Comparison of ENCODE assay signal across 9 cellular contexts in genomic region chr19:6501740-6502648, GRCh38. TPM values are rescaled to one million over a fixed set of nuclear protein-coding genes. Genes with fewer than 3 reads are reported as not detected.
DNase-seq lines count a peak whose midpoint lies in the region; ATAC-seq and TF ChIP-seq lines count a peak whose summit lies in the region.
"Had no signal": no experiment of that assay in that cellular context is flagged by ENCODE, and none has a peak within 500 bp of the region (broad histone marks: within the 10 kb centered on the region; RNA-seq: fewer than 3 reads in every experiment).

TSS of gene TUBB4A (minus strand) at chr19:6502309. CDS start at chr19:6502212, 97 bp downstream.

- H3K4me3 ChIP-seq in Panc1 (ENCODE audit: low read depth in 2 of 2, low read length in 2 of 2) (peak within 1 kb of the TSS; percentile 37 to 49), thoracic aorta (peak within 1 kb of the TSS; percentile 55)

- DNase-seq in Panc1 (ENCODE audit: low read depth, low spot score) (no peak), caudate nucleus (lab: John Stamatoyannopoulos, UW) (peak in 59 of 61 donors; percentile 40 to 92 (median 81)), medulla oblongata (ENCODE audit: extremely low spot score) (peak; percentile 87), thoracic aorta (ENCODE audit: low spot score) (no peak), DMS114 treated with DMSO at 0.1 percent for 48 hours (lab: John Stamatoyannopoulos, UW; ENCODE audit: unreplicated experiment) (no peak), dermis blood vessel endothelial cell (no peak), RWPE1 (ENCODE audit: low spot score) (no peak)

- POLR2A ChIA-PET in Panc1 (lab: Charles Lee) (no interaction called here), RWPE1 (lab: Yijun Ruan, JAX; ENCODE audit: low non-redundant PET) (no interaction called here)

- H3K27ac ChIP-seq in Panc1 (ENCODE audit: low read length): no peak within 1 kb of the TSS
- peak within 1 kb of the TSS; percentile 97 for H3K27ac ChIP-seq in caudate nucleus (ENCODE audit: low read depth, low read length)
- H3K27ac ChIP-seq in thoracic aorta: no peak within 1 kb of the TSS
- no peak within 1 kb of the TSS for H3K27ac ChIP-seq in RWPE1

- peak; percentile 67 for ATAC-seq in Panc1
- ATAC-seq in thoracic aorta (ENCODE audit: insufficient number of reproducible peaks, low FRiP score, low read depth): no peak

- 0 out of 2 replicates have a peak, but pooled peaks have one; percentile 12 for TF ChIP-seq CTCF in GM12874 (IDR thresholded peaks at IDR 0.05; ENCODE audit: insufficient read depth, low read depth, low read length)
- TF ChIP-seq CTCF in Panc1 (IDR thresholded peaks at IDR 0.05): no peak
- TF ChIP-seq CTCF in thoracic aorta (IDR thresholded peaks at IDR 0.05): no peak
- TF ChIP-seq CTCF in RWPE1 (conservative IDR thresholded peaks at IDR 0.05; ENCODE audit: low read depth): no peak

- intact Hi-C loops in Panc1 (cut with micrococcal nuclease; ENCODE audit: unreplicated experiment): no loop called here

- CTCF ChIA-PET in Panc1 (lab: Charles Lee) (no interaction called here), RWPE1 (lab: Yijun Ruan, JAX) (no interaction called here)

- H3K36me3 ChIP-seq in Panc1 (ENCODE audit: control insufficient read depth, insufficient read depth, low read length) (no peaks in the 10 kb centered on the region), thoracic aorta (no peaks in the 10 kb centered on the region)

- peaks cover 2% of the 10 kb centered on the region; the same call in 1 of the 2 replicates for H3K4me1 ChIP-seq in Panc1 (ENCODE audit: control insufficient read depth, insufficient read depth, low read length)
- peaks cover 0 to 7% of the 10 kb centered on the region in 2 donors for H3K4me1 ChIP-seq in thoracic aorta (ENCODE audit: control insufficient read depth in 1 of 2, low read depth in 2 of 2)

- in situ Hi-C loops in Panc1 (cut with HindIII; ENCODE audit: low pct_unique_long_range_greater_than_20kb, low sequenced_read_pairs): no loop called here

- no TSS peak for BruUV-seq in Panc1 (replicated peaks; lab: Mats Ljungman, UMichigan)

- H3K27me3 ChIP-seq in Panc1 (ENCODE audit: control insufficient read depth, insufficient read depth, low read length) (no peaks in the 10 kb centered on the region; the same call in 1 of the 2 replicates), thoracic aorta (replicated peaks; ENCODE audit: insufficient read depth) (no peaks in the 10 kb centered on the region)

- H3K9me3 ChIP-seq in Panc1 (ENCODE audit: control insufficient read depth, insufficient read depth, low read depth, low read length): no peaks in the 10 kb centered on the region
- H3K9me3 ChIP-seq in thoracic aorta: no peaks in the 10 kb centered on the region

RNA-seq across cellular contexts. Expression of gene TUBB4A, which starts in this region (rescaled TPM):
- total RNA-seq in Panc1 (2021; ENCODE audit: unreplicated experiment) (4.4 TPM), thoracic aorta (not detected), dermis blood vessel endothelial cell (not detected in 2 replicates)
- polyA plus RNA-seq in Panc1 (2012; ENCODE audit: insufficient read length): 17.9 TPM
- total RNA-seq: lung microvascular endothelial cell had no signal

Comparison
In these comparisons a context has a peak if more than half of its experiments do, and no peak if none do; other contexts are left out.
1. DNase-seq: peak in caudate nucleus (59 of 61) and medulla oblongata (single experiment); none in Panc1 (single experiment), thoracic aorta (single experiment), DMS114 treated with DMSO at 0.1 percent for 48 hours (single experiment), dermis blood vessel endothelial cell (single experiment) and RWPE1 (single experiment).